In genomic region chr14:68528031-68528687, GRCh38 we compare ENCODE assay signal across 24 cellular contexts.
A peak's percentile ranks its signal among the peaks of the same experiment; 100 is the strongest.
DNase-seq lines count a peak whose midpoint lies in the region; ATAC-seq, FAIRE-seq and TF ChIP-seq lines count a peak whose summit lies in the region.
"Had no signal": no experiment of that assay in that cellular context is flagged by ENCODE, and none has a peak within 500 bp of the region (broad histone marks: within the 10 kb centered on the region; RNA-seq: fewer than 3 reads in every experiment).

No MANE protein-coding gene starts in this region.

- H3K9me3 ChIP-seq in colonic mucosa: no peaks in the 10 kb centered on the region
- peaks cover 0 to 27% of the 10 kb centered on the region in 2 donors for H3K9me3 ChIP-seq in left lung

- H3K4me1 Mint-ChIP-seq in stimulated activated naive B cell treated with anti-CD40 and anti-IgM and Interleukin-4, amounts not matched to agents 10 μg/mL and 1 μg/mL and 100 μg/mL, for 72 hours: peaks cover 13 to 25% of the 10 kb centered on the region in 2 donors

- H3K36me3 ChIP-seq in colonic mucosa (no peaks in the 10 kb centered on the region), left lung (no peaks in the 10 kb centered on the region)

- DNase-seq in GM19239 (ENCODE audit: insufficient read length, low spot score) (no peak), colonic mucosa (no peak), left lung (no peak)
- DNase-seq in stimulated activated naive B cell treated with anti-CD40 and anti-IgM and Interleukin-4, amounts not matched to agents 10 μg/mL and 1 μg/mL and 100 μg/mL, for 72 hours: no peak
- DNase-seq in activated CD8-positive, alpha-beta memory T cell treated with anti-CD3 and anti-CD28 coated beads, Interleukin-2, amount 50 U/mL, for 48 hours: no peak
- DNase-seq: activated CD8-positive, alpha-beta memory T cell treated with anti-CD3 and anti-CD28 coated beads for 24 hours; activated naive CD4-positive, alpha-beta T cell treated with anti-CD3 and anti-CD28 coated beads, Interleukin-2, amount 50 U/mL, for 16 hours; activated T-cell treated with anti-CD3 and anti-CD28 coated beads, Interleukin-2, amount 50 U/mL, for 72 hours; aorta; CD8-positive, alpha-beta T cell; DMS53; effector memory CD4-positive, alpha-beta T cell; glutamatergic neuron; Kasumi-1; NCI-H1048; NCI-H2029 treated with DMSO at 0.1 percent for 48 hours; right cardiac atrium; T-helper 2 cell had no signal

- TF ChIP-seq CTCF in colonic mucosa (IDR thresholded peaks at IDR 0.05) (no peak), left lung (IDR thresholded peaks at IDR 0.05) (no peak)

- peaks cover 2 to 19% of the 10 kb centered on the region in 2 donors for H3K36me3 Mint-ChIP-seq in stimulated activated naive B cell treated with anti-CD40 and anti-IgM and Interleukin-4, amounts not matched to agents 10 μg/mL and 1 μg/mL and 100 μg/mL, for 72 hours

- H3K9ac ChIP-seq in colonic mucosa (ENCODE audit: low read depth in 2 of 2, low read length in 2 of 2): no peak overlapping the region

- FAIRE-seq in GM19239 (lab: Jason Lieb, UNC): peak; percentile 61

- H3K4me3 ChIP-seq in colonic mucosa: no peak overlapping the region
- H3K4me3 ChIP-seq in left lung: no peak overlapping the region
- H3K4me3 ChIP-seq: mucosa of descending colon, SK-N-MC had no signal

- no peaks in the 10 kb centered on the region for H3K4me1 ChIP-seq in colonic mucosa
- H3K4me1 ChIP-seq in left lung: peaks cover 16 to 21% of the 10 kb centered on the region in 2 donors

- H3K27ac Mint-ChIP-seq in stimulated activated naive B cell treated with anti-CD40 and anti-IgM and Interleukin-4, amounts not matched to agents 10 μg/mL and 1 μg/mL and 100 μg/mL, for 72 hours: no peak overlapping the region
- H3K27ac Mint-ChIP-seq: activated T-cell treated with anti-CD3 and anti-CD28 coated beads, Interleukin-2, amount 50 U/mL, for 72 hours; CD8-positive, alpha-beta T cell had no signal

- H3K27ac ChIP-seq in colonic mucosa (peak overlapping the region; percentile 42), left lung (peak overlapping the region; percentile 61 to 70)
- H3K27ac ChIP-seq: SK-N-MC had no signal

- no peak overlapping the region for H3K4me3 Mint-ChIP-seq in stimulated activated naive B cell treated with anti-CD40 and anti-IgM and Interleukin-4, amounts not matched to agents 10 μg/mL and 1 μg/mL and 100 μg/mL, for 72 hours
- H3K4me3 Mint-ChIP-seq: activated T-cell treated with anti-CD3 and anti-CD28 coated beads, Interleukin-2, amount 50 U/mL, for 72 hours; CD8-positive, alpha-beta T cell had no signal

- H3K9me3 Mint-ChIP-seq in stimulated activated naive B cell treated with anti-CD40 and anti-IgM and Interleukin-4, amounts not matched to agents 10 μg/mL and 1 μg/mL and 100 μg/mL, for 72 hours: peaks cover 6 to 9% of the 10 kb centered on the region in 2 donors

- H3K27me3 ChIP-seq in colonic mucosa (no peaks in the 10 kb centered on the region), left lung (no peaks in the 10 kb centered on the region)

- intact Hi-C loops in colonic mucosa (cut with DNase I) (loop anchor here (10.0 kb wide), 1 partner anchor 267 kb away; the partner anchor contains the start of gene ZFP36L1), left lung (cut with DNase I) (no loop called here)

- H3K27me3 Mint-ChIP-seq in stimulated activated naive B cell treated with anti-CD40 and anti-IgM and Interleukin-4, amounts not matched to agents 10 μg/mL and 1 μg/mL and 100 μg/mL, for 72 hours: no peaks in the 10 kb centered on the region

- no peak for ATAC-seq in left lung
- ATAC-seq in stimulated activated naive B cell treated with anti-CD40 and anti-IgM and Interleukin-4, amounts not matched to agents 10 μg/mL and 1 μg/mL and 100 μg/mL, for 72 hours (replicated peaks): peak; percentile 31 to 51
- no peak for ATAC-seq in GM18861 (IDR thresholded peaks at IDR 0.05; ENCODE audit: unreplicated experiment)
- ATAC-seq in GM18502 (IDR thresholded peaks at IDR 0.05; ENCODE audit: poor library complexity, unreplicated experiment): no peak
- no peak for ATAC-seq in GM19035 (IDR thresholded peaks at IDR 0.05; ENCODE audit: unreplicated experiment)
- ATAC-seq: activated CD4-positive, CD25-positive, alpha-beta regulatory T cell treated with anti-CD3 and anti-CD28 coated beads, Interleukin-2, amount 50 U/mL, for 24 hours; activated T-cell treated with anti-CD3 and anti-CD28 coated beads, Interleukin-2, amount 50 U/mL, for 72 hours; CD8-positive, alpha-beta T cell had no signal

Comparison
In these comparisons a context has a peak if more than half of its experiments do, and no peak if none do; other contexts are left out.
1. ATAC-seq: peak in stimulated activated naive B cell treated with anti-CD40 and anti-IgM and Interleukin-4, amounts not matched to agents 10 μg/mL and 1 μg/mL and 100 μg/mL, for 72 hours (2 of 2); none in left lung (single experiment), GM18861 (single experiment), GM18502 (single experiment) and GM19035 (single experiment).